1 cellular context compared by ENCODE assay signal in the genomic region with DNA sequence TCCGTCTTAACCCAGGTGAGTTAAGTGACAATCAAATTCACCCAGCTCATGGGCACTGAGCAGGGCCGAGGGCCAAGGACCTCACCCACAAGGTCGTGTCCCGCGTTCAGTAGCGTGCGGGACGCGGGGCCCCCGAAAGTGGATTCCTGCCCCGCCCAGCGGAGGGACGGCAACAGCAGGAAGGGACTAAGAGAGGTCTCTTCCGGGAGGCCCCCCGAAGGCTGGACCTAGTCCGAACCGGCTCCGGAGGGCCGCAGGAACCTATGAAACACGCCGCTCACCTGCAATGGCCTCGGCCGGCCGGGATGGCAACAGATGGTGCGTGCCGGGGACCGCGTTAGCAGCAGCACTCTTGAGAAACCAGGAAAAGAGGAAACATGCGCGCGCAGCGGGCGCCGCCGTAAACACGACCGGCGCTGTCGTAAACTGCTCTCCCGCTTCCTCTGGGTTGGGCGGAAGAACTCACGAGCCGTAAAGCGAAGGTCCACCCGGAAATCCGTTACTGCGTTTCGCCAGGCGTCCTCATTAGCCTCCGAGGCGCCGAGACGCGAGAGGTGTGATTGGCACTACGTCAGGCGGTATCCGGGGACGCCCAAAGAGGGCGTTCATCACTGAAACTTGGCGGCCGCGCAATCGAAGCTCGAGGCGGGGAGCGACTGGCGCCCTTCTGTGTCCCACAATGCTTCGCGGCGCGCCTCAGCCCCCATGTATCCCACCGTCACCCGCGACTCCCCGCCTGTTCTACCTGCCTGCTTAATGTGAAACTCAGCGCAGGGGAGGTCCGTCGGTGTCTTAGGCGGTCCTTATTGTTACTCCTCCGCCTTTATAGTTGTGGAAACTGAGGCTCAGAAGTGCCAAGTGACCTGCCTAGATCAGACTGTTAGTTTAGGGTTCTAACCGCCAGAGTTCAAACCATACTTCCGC.
TF ChIP-seq lines count a peak whose summit lies in the region.

A gene with protein sequence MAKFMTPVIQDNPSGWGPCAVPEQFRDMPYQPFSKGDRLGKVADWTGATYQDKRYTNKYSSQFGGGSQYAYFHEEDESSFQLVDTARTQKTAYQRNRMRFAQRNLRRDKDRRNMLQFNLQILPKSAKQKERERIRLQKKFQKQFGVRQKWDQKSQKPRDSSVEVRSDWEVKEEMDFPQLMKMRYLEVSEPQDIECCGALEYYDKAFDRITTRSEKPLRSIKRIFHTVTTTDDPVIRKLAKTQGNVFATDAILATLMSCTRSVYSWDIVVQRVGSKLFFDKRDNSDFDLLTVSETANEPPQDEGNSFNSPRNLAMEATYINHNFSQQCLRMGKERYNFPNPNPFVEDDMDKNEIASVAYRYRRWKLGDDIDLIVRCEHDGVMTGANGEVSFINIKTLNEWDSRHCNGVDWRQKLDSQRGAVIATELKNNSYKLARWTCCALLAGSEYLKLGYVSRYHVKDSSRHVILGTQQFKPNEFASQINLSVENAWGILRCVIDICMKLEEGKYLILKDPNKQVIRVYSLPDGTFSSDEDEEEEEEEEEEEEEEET (minus strand): TSS at position 372 of the 924 bp plus-strand sequence. CDS start 3,045 bp downstream, outside the sequence.

TF ChIP-seq in HepG2, 621 proteins besides CTCF, POLR2A, EP300 and RAD21 (continued from another document and continues in another):
- TF ChIP-seq, protein P1, sequence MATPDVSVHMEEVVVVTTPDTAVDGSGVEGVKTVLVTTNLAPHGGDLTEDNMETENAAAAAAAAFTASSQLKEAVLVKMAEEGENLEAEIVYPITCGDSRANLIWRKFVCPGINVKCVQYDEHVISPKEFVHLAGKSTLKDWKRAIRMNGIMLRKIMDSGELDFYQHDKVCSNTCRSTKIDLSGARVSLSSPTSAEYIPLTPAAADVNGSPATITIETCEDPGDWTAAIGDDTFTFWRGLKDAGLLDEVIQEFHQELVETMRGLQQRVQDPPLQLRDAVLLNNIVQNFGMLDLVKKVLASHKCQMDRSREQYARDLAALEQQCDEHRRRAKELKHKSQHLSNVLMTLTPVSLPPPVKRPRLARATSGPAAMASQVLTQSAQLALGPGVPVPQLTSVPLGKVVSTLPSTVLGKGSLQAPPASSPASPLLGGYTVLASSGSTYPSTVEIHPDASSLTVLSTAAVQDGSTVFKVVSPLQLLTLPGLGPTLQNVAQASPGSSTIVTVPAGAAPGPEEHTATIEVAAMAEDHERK (CRISPR knock-in tag; IDR thresholded peaks at IDR 0.05; ENCODE audit: low read depth), result peak; percentile 92
- TF ChIP-seq, protein P2, sequence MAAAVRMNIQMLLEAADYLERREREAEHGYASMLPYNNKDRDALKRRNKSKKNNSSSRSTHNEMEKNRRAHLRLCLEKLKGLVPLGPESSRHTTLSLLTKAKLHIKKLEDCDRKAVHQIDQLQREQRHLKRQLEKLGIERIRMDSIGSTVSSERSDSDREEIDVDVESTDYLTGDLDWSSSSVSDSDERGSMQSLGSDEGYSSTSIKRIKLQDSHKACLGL (CRISPR knock-in tag; IDR thresholded peaks at IDR 0.05), result peak; percentile 89; the same call in 1 of the 2 replicates
- no peak for TF ChIP-seq NAIF1 (CRISPR knock-in tag; IDR thresholded peaks at IDR 0.05; ENCODE audit: borderline replicate concordance)
- TF ChIP-seq, protein P3, sequence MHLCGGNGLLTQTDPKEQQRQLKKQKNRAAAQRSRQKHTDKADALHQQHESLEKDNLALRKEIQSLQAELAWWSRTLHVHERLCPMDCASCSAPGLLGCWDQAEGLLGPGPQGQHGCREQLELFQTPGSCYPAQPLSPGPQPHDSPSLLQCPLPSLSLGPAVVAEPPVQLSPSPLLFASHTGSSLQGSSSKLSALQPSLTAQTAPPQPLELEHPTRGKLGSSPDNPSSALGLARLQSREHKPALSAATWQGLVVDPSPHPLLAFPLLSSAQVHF (CRISPR knock-in tag; IDR thresholded peaks at IDR 0.05), result no peak
- TF ChIP-seq, protein P4, sequence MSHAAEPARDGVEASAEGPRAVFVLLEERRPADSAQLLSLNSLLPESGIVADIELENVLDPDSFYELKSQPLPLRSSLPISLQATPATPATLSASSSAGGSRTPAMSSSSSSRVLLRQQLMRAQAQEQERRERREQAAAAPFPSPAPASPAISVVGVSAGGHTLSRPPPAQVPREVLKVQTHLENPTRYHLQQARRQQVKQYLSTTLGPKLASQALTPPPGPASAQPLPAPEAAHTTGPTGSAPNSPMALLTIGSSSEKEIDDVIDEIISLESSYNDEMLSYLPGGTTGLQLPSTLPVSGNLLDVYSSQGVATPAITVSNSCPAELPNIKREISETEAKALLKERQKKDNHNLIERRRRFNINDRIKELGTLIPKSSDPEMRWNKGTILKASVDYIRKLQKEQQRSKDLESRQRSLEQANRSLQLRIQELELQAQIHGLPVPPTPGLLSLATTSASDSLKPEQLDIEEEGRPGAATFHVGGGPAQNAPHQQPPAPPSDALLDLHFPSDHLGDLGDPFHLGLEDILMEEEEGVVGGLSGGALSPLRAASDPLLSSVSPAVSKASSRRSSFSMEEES (CRISPR knock-in tag; IDR thresholded peaks at IDR 0.05), result peak; percentile 61; the same call in 1 of the 2 replicates
- TF ChIP-seq ARNT2 (CRISPR knock-in tag; IDR thresholded peaks at IDR 0.05; ENCODE audit: low read depth), result peak; percentile 74
- TF ChIP-seq, protein P5, sequence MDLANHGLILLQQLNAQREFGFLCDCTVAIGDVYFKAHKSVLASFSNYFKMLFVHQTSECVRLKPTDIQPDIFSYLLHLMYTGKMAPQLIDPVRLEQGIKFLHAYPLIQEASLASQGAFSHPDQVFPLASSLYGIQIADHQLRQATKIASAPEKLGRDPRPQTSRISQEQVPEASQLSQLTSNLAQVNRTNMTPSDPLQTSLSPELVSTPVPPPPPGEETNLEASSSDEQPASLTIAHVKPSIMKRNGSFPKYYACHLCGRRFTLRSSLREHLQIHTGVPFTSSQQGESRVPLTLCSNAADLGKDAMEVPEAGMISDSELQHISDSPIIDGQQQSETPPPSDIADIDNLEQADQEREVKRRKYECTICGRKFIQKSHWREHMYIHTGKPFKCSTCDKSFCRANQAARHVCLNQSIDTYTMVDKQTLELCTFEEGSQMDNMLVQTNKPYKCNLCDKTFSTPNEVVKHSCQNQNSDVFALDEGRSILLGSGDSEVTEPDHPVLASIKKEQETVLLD (CRISPR knock-in tag; IDR thresholded peaks at IDR 0.05; ENCODE audit: low read depth), result peak; percentile 97
- TF ChIP-seq, protein P6, sequence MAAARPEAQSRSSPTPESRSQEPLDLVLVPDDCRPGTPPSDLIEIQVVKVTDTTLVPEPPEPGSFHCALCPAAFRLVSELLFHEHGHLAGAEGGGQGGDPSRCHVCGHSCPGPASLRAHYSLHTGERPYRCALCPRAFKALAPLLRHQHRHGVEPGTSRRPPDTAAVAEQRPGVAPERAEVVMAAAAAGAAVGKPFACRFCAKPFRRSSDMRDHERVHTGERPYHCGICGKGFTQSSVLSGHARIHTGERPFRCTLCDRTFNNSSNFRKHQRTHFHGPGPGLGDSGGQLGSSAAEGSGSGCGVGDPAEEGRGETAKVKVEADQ (CRISPR knock-in tag; IDR thresholded peaks at IDR 0.05; ENCODE audit: borderline replicate concordance), result peak; percentile 64; the same call in 1 of the 2 replicates
- peak; percentile 79; the same call in 1 of the 2 replicates for TF ChIP-seq CBX5 (CRISPR knock-in tag; IDR thresholded peaks at IDR 0.05; ENCODE audit: borderline replicate concordance)
- no peak for TF ChIP-seq ATM (IDR thresholded peaks at IDR 0.05; ENCODE audit: borderline replicate concordance)
- TF ChIP-seq ZNF883 (CRISPR knock-in tag; IDR thresholded peaks at IDR 0.05; ENCODE audit: not compliant biosample characterization), result peak; percentile 83
- no peak for TF ChIP-seq HMG20B (CRISPR knock-in tag; conservative IDR thresholded peaks at IDR 0.05)
- TF ChIP-seq ZNF577 (CRISPR knock-in tag; IDR thresholded peaks at IDR 0.05; ENCODE audit: borderline replicate concordance, low read depth), result no peak
- TF ChIP-seq, protein P7, sequence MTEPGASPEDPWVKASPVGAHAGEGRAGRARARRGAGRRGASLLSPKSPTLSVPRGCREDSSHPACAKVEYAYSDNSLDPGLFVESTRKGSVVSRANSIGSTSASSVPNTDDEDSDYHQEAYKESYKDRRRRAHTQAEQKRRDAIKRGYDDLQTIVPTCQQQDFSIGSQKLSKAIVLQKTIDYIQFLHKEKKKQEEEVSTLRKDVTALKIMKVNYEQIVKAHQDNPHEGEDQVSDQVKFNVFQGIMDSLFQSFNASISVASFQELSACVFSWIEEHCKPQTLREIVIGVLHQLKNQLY (CRISPR knock-in tag; IDR thresholded peaks at IDR 0.05), result no peak
- no peak for TF ChIP-seq HDAC6 (IDR thresholded peaks at IDR 0.05; ENCODE audit: low read depth, low read length)
- no peak for TF ChIP-seq RORA (CRISPR knock-in tag; IDR thresholded peaks at IDR 0.05)
- 0 out of 2 replicates have a peak, but pooled peaks have one; percentile 35 for TF ChIP-seq TEAD2 (CRISPR knock-in tag; IDR thresholded peaks at IDR 0.05)
- no peak for TF ChIP-seq CAMTA2 (CRISPR knock-in tag; IDR thresholded peaks at IDR 0.05; ENCODE audit: borderline replicate concordance)
- no peak for TF ChIP-seq TCF7 (IDR thresholded peaks at IDR 0.05; ENCODE audit: low read depth)
- TF ChIP-seq ZNF737 (CRISPR knock-in tag; IDR thresholded peaks at IDR 0.05; ENCODE audit: borderline replicate concordance), result peak; percentile 65; the same call in 1 of the 2 replicates
- TF ChIP-seq JUN (CRISPR knock-in tag; IDR thresholded peaks at IDR 0.05), result peak; percentile 77
- peak; percentile 98 for TF ChIP-seq TBX2 (CRISPR knock-in tag; IDR thresholded peaks at IDR 0.05; ENCODE audit: borderline replicate concordance)
- TF ChIP-seq ZNF775 (CRISPR knock-in tag; IDR thresholded peaks at IDR 0.05; ENCODE audit: borderline replicate concordance), result no peak
- peak; percentile 95 for TF ChIP-seq HOXA3 (CRISPR knock-in tag; IDR thresholded peaks at IDR 0.05)
- TF ChIP-seq, protein P8, sequence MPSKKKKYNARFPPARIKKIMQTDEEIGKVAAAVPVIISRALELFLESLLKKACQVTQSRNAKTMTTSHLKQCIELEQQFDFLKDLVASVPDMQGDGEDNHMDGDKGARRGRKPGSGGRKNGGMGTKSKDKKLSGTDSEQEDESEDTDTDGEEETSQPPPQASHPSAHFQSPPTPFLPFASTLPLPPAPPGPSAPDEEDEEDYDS (CRISPR knock-in tag; IDR thresholded peaks at IDR 0.05), result peak; percentile 68
- TF ChIP-seq, protein P9, sequence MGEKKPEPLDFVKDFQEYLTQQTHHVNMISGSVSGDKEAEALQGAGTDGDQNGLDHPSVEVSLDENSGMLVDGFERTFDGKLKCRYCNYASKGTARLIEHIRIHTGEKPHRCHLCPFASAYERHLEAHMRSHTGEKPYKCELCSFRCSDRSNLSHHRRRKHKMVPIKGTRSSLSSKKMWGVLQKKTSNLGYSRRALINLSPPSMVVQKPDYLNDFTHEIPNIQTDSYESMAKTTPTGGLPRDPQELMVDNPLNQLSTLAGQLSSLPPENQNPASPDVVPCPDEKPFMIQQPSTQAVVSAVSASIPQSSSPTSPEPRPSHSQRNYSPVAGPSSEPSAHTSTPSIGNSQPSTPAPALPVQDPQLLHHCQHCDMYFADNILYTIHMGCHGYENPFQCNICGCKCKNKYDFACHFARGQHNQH (CRISPR knock-in tag; IDR thresholded peaks at IDR 0.05), result peak; percentile 91
- no peak for TF ChIP-seq ARNT (IDR thresholded peaks at IDR 0.05)
- no peak for TF ChIP-seq NFRKB (IDR thresholded peaks at IDR 0.05)
- TF ChIP-seq, protein P10, sequence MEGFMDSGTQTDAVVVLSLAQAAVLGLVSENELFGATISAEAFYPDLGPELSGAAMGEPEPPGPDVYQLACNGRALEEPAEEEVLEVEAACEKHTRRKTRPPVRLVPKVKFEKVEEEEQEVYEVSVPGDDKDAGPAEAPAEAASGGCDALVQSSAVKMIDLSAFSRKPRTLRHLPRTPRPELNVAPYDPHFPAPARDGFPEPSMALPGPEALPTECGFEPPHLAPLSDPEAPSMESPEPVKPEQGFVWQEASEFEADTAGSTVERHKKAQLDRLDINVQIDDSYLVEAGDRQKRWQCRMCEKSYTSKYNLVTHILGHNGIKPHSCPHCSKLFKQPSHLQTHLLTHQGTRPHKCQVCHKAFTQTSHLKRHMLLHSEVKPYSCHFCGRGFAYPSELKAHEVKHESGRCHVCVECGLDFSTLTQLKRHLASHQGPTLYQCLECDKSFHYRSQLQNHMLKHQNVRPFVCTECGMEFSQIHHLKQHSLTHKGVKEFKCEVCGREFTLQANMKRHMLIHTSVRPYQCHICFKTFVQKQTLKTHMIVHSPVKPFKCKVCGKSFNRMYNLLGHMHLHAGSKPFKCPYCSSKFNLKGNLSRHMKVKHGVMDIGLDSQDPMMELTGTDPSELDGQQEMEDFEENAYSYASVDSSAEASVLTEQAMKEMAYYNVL (CRISPR knock-in tag; IDR thresholded peaks at IDR 0.05; ENCODE audit: borderline replicate concordance), result peak; percentile 71
- no peak for TF ChIP-seq TBP (CRISPR knock-in tag; IDR thresholded peaks at IDR 0.05)
- TF ChIP-seq CCDC6 (CRISPR knock-in tag; IDR thresholded peaks at IDR 0.05), result peak; percentile 66; the same call in 1 of the 2 replicates
- TF ChIP-seq, protein P11, sequence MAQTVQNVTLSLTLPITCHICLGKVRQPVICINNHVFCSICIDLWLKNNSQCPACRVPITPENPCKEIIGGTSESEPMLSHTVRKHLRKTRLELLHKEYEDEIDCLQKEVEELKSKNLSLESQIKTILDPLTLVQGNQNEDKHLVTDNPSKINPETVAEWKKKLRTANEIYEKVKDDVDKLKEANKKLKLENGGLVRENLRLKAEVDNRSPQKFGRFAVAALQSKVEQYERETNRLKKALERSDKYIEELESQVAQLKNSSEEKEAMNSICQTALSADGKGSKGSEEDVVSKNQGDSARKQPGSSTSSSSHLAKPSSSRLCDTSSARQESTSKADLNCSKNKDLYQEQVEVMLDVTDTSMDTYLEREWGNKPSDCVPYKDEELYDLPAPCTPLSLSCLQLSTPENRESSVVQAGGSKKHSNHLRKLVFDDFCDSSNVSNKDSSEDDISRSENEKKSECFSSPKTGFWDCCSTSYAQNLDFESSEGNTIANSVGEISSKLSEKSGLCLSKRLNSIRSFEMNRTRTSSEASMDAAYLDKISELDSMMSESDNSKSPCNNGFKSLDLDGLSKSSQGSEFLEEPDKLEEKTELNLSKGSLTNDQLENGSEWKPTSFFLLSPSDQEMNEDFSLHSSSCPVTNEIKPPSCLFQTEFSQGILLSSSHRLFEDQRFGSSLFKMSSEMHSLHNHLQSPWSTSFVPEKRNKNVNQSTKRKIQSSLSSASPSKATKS (CRISPR knock-in tag; IDR thresholded peaks at IDR 0.05), result no peak
- peak; percentile 79; the same call in 1 of the 2 replicates for TF ChIP-seq ZNF510 (CRISPR knock-in tag; IDR thresholded peaks at IDR 0.05; ENCODE audit: low read depth)
- TF ChIP-seq ZNF292 (CRISPR knock-in tag; IDR thresholded peaks at IDR 0.05; ENCODE audit: borderline replicate concordance, low read depth), result peak; percentile 83; the same call in 1 of the 2 replicates
- TF ChIP-seq ZNF614 (CRISPR knock-in tag; IDR thresholded peaks at IDR 0.05; ENCODE audit: borderline replicate concordance), result peak; percentile 88; the same call in 1 of the 2 replicates
- TF ChIP-seq, protein P12, sequence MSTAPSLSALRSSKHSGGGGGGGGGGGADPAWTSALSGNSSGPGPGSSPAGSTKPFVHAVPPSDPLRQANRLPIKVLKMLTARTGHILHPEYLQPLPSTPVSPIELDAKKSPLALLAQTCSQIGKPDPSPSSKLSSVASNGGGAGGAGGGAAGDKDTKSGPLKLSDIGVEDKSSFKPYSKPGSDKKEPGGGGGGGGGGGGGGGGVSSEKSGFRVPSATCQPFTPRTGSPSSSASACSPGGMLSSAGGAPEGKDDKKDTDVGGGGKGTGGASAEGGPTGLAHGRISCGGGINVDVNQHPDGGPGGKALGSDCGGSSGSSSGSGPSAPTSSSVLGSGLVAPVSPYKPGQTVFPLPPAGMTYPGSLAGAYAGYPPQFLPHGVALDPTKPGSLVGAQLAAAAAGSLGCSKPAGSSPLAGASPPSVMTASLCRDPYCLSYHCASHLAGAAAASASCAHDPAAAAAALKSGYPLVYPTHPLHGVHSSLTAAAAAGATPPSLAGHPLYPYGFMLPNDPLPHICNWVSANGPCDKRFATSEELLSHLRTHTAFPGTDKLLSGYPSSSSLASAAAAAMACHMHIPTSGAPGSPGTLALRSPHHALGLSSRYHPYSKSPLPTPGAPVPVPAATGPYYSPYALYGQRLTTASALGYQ (CRISPR knock-in tag; IDR thresholded peaks at IDR 0.05), result peak; percentile 70; the same call in 1 of the 2 replicates
- peak; percentile 94 for TF ChIP-seq TBX3 (IDR thresholded peaks at IDR 0.05; ENCODE audit: borderline replicate concordance)
